Comparison of ENCODE assay signal across 22 cellular contexts in genomic region chr12:63976902-63977395, GRCh38.
"Had no signal": no experiment of that assay in that cellular context is flagged by ENCODE, and none has a peak within 500 bp of the region (broad histone marks: within the 10 kb centered on the region; RNA-seq: fewer than 3 reads in every experiment).

No MANE protein-coding gene starts in this region.

- H3K4me2 ChIP-seq: neural progenitor cell, smooth muscle cell had no signal

- H3K27ac ChIP-seq: left ventricle myocardium inferior, lower lobe of right lung, neural progenitor cell, pancreas, suprapubic skin, thyroid gland had no signal

- DNase-seq: cortex of kidney; effector memory CD4-positive, alpha-beta T cell; immature natural killer cell; left ventricle myocardium inferior; lower lobe of right lung; midbrain; occipital lobe; pancreas; right cardiac atrium; stimulated activated CD4-positive, alpha-beta T cell treated with anti-CD3 and anti-CD28 coated beads, Interleukin-4, amount 100 ng/mL, for 1 hour; stimulated activated CD8-positive, alpha-beta memory T cell treated with anti-CD3 and anti-CD28 coated beads, Interleukin-4, amount 100 ng/mL, for 48 hours; stimulated activated naive CD8-positive, alpha-beta T cell treated with anti-CD3 and anti-CD28 coated beads, Interleukin-15, Interleukin-2, amounts not matched to agents 100 U/mL and 50 U/mL, for 24 hours; thyroid gland had no signal

- H3K9ac ChIP-seq: neural progenitor cell had no signal

- H3K36me3 ChIP-seq: left ventricle myocardium inferior, lower lobe of right lung, neural progenitor cell, pancreas, suprapubic skin, thyroid gland had no signal

- H3K4me3 ChIP-seq: left ventricle myocardium inferior, lower lobe of right lung, neural progenitor cell, pancreas, smooth muscle cell, suprapubic skin, thyroid gland had no signal

- H3K4me1 Mint-ChIP-seq: immature natural killer cell; memory B cell; neural progenitor cell; stimulated activated effector memory CD8-positive, alpha-beta T cell treated with anti-CD3 and anti-CD28 coated beads, Interleukin-12 subunit alpha, Interleukin-12 subunit beta, amount 100 ng/mL, for 72 hours had no signal

- H3K4me3 Mint-ChIP-seq: immature natural killer cell; memory B cell; natural killer cell treated with Interleukin-12 subunit alpha and Interleukin-12 subunit beta and Interleukin-15 and Interleukin-18, amount 100 ng/mL, for 72 hours; neural progenitor cell; stimulated activated effector memory CD8-positive, alpha-beta T cell treated with anti-CD3 and anti-CD28 coated beads, Interleukin-12 subunit alpha, Interleukin-12 subunit beta, amount 100 ng/mL, for 72 hours; type B pancreatic cell had no signal

- H3K36me3 Mint-ChIP-seq: immature natural killer cell; memory B cell; natural killer cell treated with Interleukin-12 subunit alpha and Interleukin-12 subunit beta and Interleukin-15 and Interleukin-18, amount 100 ng/mL, for 72 hours; stimulated activated effector memory CD8-positive, alpha-beta T cell treated with anti-CD3 and anti-CD28 coated beads, Interleukin-12 subunit alpha, Interleukin-12 subunit beta, amount 100 ng/mL, for 72 hours had no signal

- H3K27me3 Mint-ChIP-seq: natural killer cell treated with Interleukin-12 subunit alpha and Interleukin-12 subunit beta and Interleukin-15 and Interleukin-18, amount 100 ng/mL, for 72 hours; progenitor cell of endocrine pancreas; type B pancreatic cell had no signal

- H3K4me1 ChIP-seq: left ventricle myocardium inferior, lower lobe of right lung, neural progenitor cell, thyroid gland had no signal

- H3K27me3 ChIP-seq: neural progenitor cell, pancreas, suprapubic skin, thyroid gland had no signal

- H3K27ac Mint-ChIP-seq: immature natural killer cell; memory B cell; natural killer cell treated with Interleukin-12 subunit alpha and Interleukin-12 subunit beta and Interleukin-15 and Interleukin-18, amount 100 ng/mL, for 72 hours; neural progenitor cell; progenitor cell of endocrine pancreas; stimulated activated effector memory CD8-positive, alpha-beta T cell treated with anti-CD3 and anti-CD28 coated beads, Interleukin-12 subunit alpha, Interleukin-12 subunit beta, amount 100 ng/mL, for 72 hours; type B pancreatic cell had no signal

- H3K9me3 ChIP-seq: left ventricle myocardium inferior, lower lobe of right lung, pancreas, suprapubic skin, thyroid gland had no signal

- ATAC-seq: esophagus mucosa; lower lobe of right lung; natural killer cell treated with Interleukin-12 subunit alpha and Interleukin-12 subunit beta and Interleukin-15 and Interleukin-18, amount 100 ng/mL, for 72 hours; pancreas; right cardiac atrium; stimulated activated effector memory CD8-positive, alpha-beta T cell treated with anti-CD3 and anti-CD28 coated beads, Interleukin-12 subunit alpha, Interleukin-12 subunit beta, amount 100 ng/mL, for 72 hours; stimulated activated naive CD8-positive, alpha-beta T cell treated with anti-CD3 and anti-CD28 coated beads, Interleukin-15, Interleukin-2, amounts not matched to agents 100 U/mL and 50 U/mL, for 24 hours had no signal

- H2AFZ ChIP-seq: neural progenitor cell had no signal

- H3K9me3 Mint-ChIP-seq: memory B cell; natural killer cell treated with Interleukin-12 subunit alpha and Interleukin-12 subunit beta and Interleukin-15 and Interleukin-18, amount 100 ng/mL, for 72 hours; neural progenitor cell; stimulated activated effector memory CD8-positive, alpha-beta T cell treated with anti-CD3 and anti-CD28 coated beads, Interleukin-12 subunit alpha, Interleukin-12 subunit beta, amount 100 ng/mL, for 72 hours; type B pancreatic cell had no signal
